In genomic region chr6:1797801-1798200, GRCh38 we compare ENCODE assay signal across 13 cellular contexts.
A peak's percentile ranks its signal among the peaks of the same experiment; 100 is the strongest.
DNase-seq lines count a peak whose midpoint lies in the region; ATAC-seq and TF ChIP-seq lines count a peak whose summit lies in the region.
"Had no signal": no experiment of that assay in that cellular context is flagged by ENCODE, and none has a peak within 500 bp of the region (broad histone marks: within the 10 kb centered on the region; RNA-seq: fewer than 3 reads in every experiment).

No MANE protein-coding gene starts in this region.

- no peaks in the 10 kb centered on the region for H3K9me3 ChIP-seq in aorta (ENCODE audit: control insufficient read depth, low read length)
- H3K9me3 ChIP-seq: BE2C had no signal

- whole genome bisulfite sequencing in aorta, 2 donors: 23 to 25% methylated on average over 1 of the region's 1 CpG

- BruUV-seq in Calu3 (replicated peaks; lab: Mats Ljungman, UMichigan): no TSS peak

- ATAC-seq in HG02588 (IDR thresholded peaks at IDR 0.05; ENCODE audit: unreplicated experiment): peak; percentile 7
- ATAC-seq in HG02759 (IDR thresholded peaks at IDR 0.05; ENCODE audit: unreplicated experiment): no peak
- ATAC-seq in aorta (ENCODE audit: low FRiP score): no peak

- peaks cover 4 to 5% of the 10 kb centered on the region in 2 donors for H3K4me1 ChIP-seq in aorta (ENCODE audit: control insufficient read depth in 1 of 2, insufficient read depth in 2 of 2, low read length in 2 of 2)

- H3K27ac Mint-ChIP-seq in Calu3 (ENCODE audit: unreplicated experiment): peak overlapping the region; percentile 23
- H3K27ac Mint-ChIP-seq: activated CD4-positive, alpha-beta T cell treated with anti-CD3 and anti-CD28 coated beads, Interleukin-2, amount 10 ng/mL, durations not matched to agents 7 days and 5 days had no signal

- intact Hi-C loops in Calu3 (cut with micrococcal nuclease; ENCODE audit: unreplicated experiment) (no loop called here), aorta (cut with DNase I) (no loop called here)

- H3K4me3 Mint-ChIP-seq in Calu3 (ENCODE audit: low read depth, unreplicated experiment): no peak overlapping the region
- H3K4me3 Mint-ChIP-seq: activated CD4-positive, alpha-beta T cell treated with anti-CD3 and anti-CD28 coated beads, Interleukin-2, amount 10 ng/mL, durations not matched to agents 7 days and 5 days had no signal

- no peaks in the 10 kb centered on the region for H3K27me3 ChIP-seq in aorta (ENCODE audit: control insufficient read depth in 1 of 2, insufficient read depth in 2 of 2, low read length in 1 of 2)
- H3K27me3 ChIP-seq: BE2C had no signal

- peak overlapping the region in 1 of 2 donors; percentile 34 for H3K4me3 ChIP-seq in aorta (ENCODE audit: low read length in 2 of 2)

- TF ChIP-seq CTCF in Calu3 (IDR thresholded peaks at IDR 0.05; ENCODE audit: unreplicated experiment): no peak

- no peaks in the 10 kb centered on the region for H3K36me3 ChIP-seq in aorta (ENCODE audit: control insufficient read depth in 1 of 2, insufficient read depth in 2 of 2, low read length in 1 of 2)
- H3K36me3 ChIP-seq: BE2C had no signal

- H3K27me3 Mint-ChIP-seq in Calu3 (ENCODE audit: unreplicated experiment): no peaks in the 10 kb centered on the region
- H3K27me3 Mint-ChIP-seq: activated CD4-positive, alpha-beta T cell treated with anti-CD3 and anti-CD28 coated beads, Interleukin-2, amount 10 ng/mL, durations not matched to agents 7 days and 5 days had no signal

- H3K4me1 Mint-ChIP-seq in Calu3 (ENCODE audit: low read depth, unreplicated experiment): peaks cover 12% of the 10 kb centered on the region

- H3K9me3 Mint-ChIP-seq in Calu3 (ENCODE audit: low read depth, unreplicated experiment): no peaks in the 10 kb centered on the region
- H3K9me3 Mint-ChIP-seq: activated CD4-positive, alpha-beta T cell treated with anti-CD3 and anti-CD28 coated beads, Interleukin-2, amount 10 ng/mL, durations not matched to agents 7 days and 5 days had no signal

- DNase-seq in Calu3 (no peak), SW480 (ENCODE audit: low spot score) (peak; percentile 1), kidney tubule cell (ENCODE audit: low spot score) (peak; percentile 82), SIG-M5 treated with dmso at 0.1 percent for 504 hours (lab: John Stamatoyannopoulos, UW; ENCODE audit: unreplicated experiment) (no peak), aorta (no peak), medulla oblongata (ENCODE audit: extremely low spot score) (no peak)
- DNase-seq: activated CD4-positive, alpha-beta T cell treated with anti-CD3 and anti-CD28 coated beads, Interleukin-2, amount 10 ng/mL, durations not matched to agents 7 days and 5 days; BE2C; NCI-H2029 had no signal

- H3K27ac ChIP-seq in aorta (ENCODE audit: low read depth in 1 of 2, low read length in 2 of 2): peak overlapping the region in 1 of 2 donors; percentile 78
- H3K27ac ChIP-seq: epithelial cell of prostate, RWPE1 had no signal

- CTCF ChIA-PET in Calu3 (lab: Charles Lee): no interaction called here

- peaks cover 5% of the 10 kb centered on the region for H3K36me3 Mint-ChIP-seq in Calu3 (ENCODE audit: insufficient read depth, unreplicated experiment)

Comparison
In these comparisons a context has a peak if more than half of its experiments do, and no peak if none do; other contexts are left out.
1. DNase-seq: peak in SW480 (single experiment) and kidney tubule cell (single experiment); none in Calu3 (single experiment), SIG-M5 treated with dmso at 0.1 percent for 504 hours (single experiment), aorta (0 of 2) and medulla oblongata (single experiment).